ENCODE assay signal across 25 cellular contexts in the genomic region with DNA sequence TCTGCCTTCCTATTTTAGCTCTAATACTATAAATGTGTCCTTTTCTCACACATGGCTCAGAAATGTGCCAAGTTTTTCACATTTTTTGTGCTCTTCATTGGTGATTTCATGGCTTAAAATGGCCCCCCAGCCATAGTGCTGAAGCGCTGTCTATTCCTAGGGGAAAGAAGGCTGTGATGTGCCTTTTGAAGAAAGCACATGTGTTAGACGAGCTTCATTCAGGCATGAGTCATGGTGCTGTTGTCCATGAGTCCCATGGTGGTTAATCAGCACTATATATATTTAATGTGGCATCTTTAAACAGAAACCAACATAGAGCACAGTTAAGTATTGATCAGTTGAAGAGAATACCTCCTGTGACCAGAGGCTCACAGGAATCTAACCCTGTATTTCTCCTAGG. TPM values are rescaled to one million over a fixed set of nuclear protein-coding genes. Genes with fewer than 3 reads are reported as not detected.
DNase-seq lines count a peak whose midpoint lies in the region; ATAC-seq, FAIRE-seq and TF ChIP-seq lines count a peak whose summit lies in the region.
"Had no signal": no experiment of that assay in that cellular context is flagged by ENCODE, and none has a peak within 500 bp of the region (broad histone marks: within the 10 kb centered on the region; RNA-seq: fewer than 3 reads in every experiment).

No MANE protein-coding gene starts in this region.

- CTCF ChIA-PET in AG04449 (lab: Yijun Ruan, JAX) = no interaction called here

- FAIRE-seq in astrocyte (lab: Jason Lieb, UNC) = no peak
- FAIRE-seq: A204.1, GM12891 had no signal

- no peaks in the 10 kb centered on the region for H3K9me3 ChIP-seq in astrocyte (ENCODE audit: insufficient read depth, low read depth, low read length)
- no peaks in the 10 kb centered on the region for H3K9me3 ChIP-seq in right lobe of liver
- H3K9me3 ChIP-seq: neutrophil, thoracic aorta had no signal

- no peak for TF ChIP-seq POLR2A in right lobe of liver (IDR thresholded peaks at IDR 0.05)

- POLR2A ChIA-PET in AG04449 (lab: Yijun Ruan, JAX) = no interaction called here

- peaks cover 5% of the 10 kb centered on the region for H3K4me1 ChIP-seq in astrocyte (ENCODE audit: insufficient read depth, low read length)
- no peaks in the 10 kb centered on the region for H3K4me1 ChIP-seq in right lobe of liver

- H3K27ac ChIP-seq in astrocyte (ENCODE audit: low read depth, low read length) = no peak overlapping the region
- no peak overlapping the region for H3K27ac ChIP-seq in right lobe of liver
- H3K27ac ChIP-seq: neutrophil, thoracic aorta had no signal

- no peak overlapping the region for H3K4me3 Mint-ChIP-seq in astrocyte (ENCODE audit: unreplicated experiment)
- H3K4me3 Mint-ChIP-seq: activated naive CD4-positive, alpha-beta T cell treated with anti-CD3 and anti-CD28 coated beads, Interleukin-2, amount 10 ng/mL, durations not matched to agents 7 days and 5 days; CD14-positive monocyte; stimulated activated naive B cell treated with anti-CD40 and anti-IgM and Interleukin-4, amounts not matched to agents 10 μg/mL and 1 μg/mL and 100 μg/mL, for 72 hours had no signal

- H3K4me2 ChIP-seq in astrocyte (ENCODE audit: low read length) = no peak overlapping the region
- H3K4me2 ChIP-seq: smooth muscle cell had no signal

- H4K20me1 ChIP-seq in astrocyte (ENCODE audit: insufficient read depth, low read length) = no peaks in the 10 kb centered on the region

- H2AFZ ChIP-seq in astrocyte (ENCODE audit: low read depth, low read length) = no peak overlapping the region

- H3K36me3 Mint-ChIP-seq in astrocyte (ENCODE audit: low read depth, unreplicated experiment) = no peaks in the 10 kb centered on the region
- H3K36me3 Mint-ChIP-seq: activated naive CD4-positive, alpha-beta T cell treated with anti-CD3 and anti-CD28 coated beads, Interleukin-2, amount 10 ng/mL, durations not matched to agents 7 days and 5 days; CD14-positive monocyte; stimulated activated naive B cell treated with anti-CD40 and anti-IgM and Interleukin-4, amounts not matched to agents 10 μg/mL and 1 μg/mL and 100 μg/mL, for 72 hours had no signal

- no peak for ATAC-seq in right lobe of liver
- ATAC-seq: HCT116; stimulated activated naive B cell treated with anti-CD40 and anti-IgM and Interleukin-4, amounts not matched to agents 10 μg/mL and 1 μg/mL and 100 μg/mL, for 72 hours had no signal

- DNase-seq in AG04449 (ENCODE audit: low read depth, low spot score) (peak; percentile 7), HCEC 1CT (peak; percentile 23), astrocyte (ENCODE audit: low read depth) (peak; percentile 4), foreskin melanocyte (peak; percentile 79), NCI-H146 treated with DMSO at 0.1 percent for 48 hours (lab: John Stamatoyannopoulos, UW; ENCODE audit: unreplicated experiment) (no peak), NCI-H1105 treated with DMSO at 0.1 percent for 48 hours (lab: John Stamatoyannopoulos, UW) (no peak), right lobe of liver (no peak), CD1c-positive myeloid dendritic cell (ENCODE audit: extremely low spot score) (no peak)
- DNase-seq: activated naive CD4-positive, alpha-beta T cell treated with anti-CD3 and anti-CD28 coated beads, Interleukin-2, amount 10 ng/mL, durations not matched to agents 7 days and 5 days; activated T-cell treated with anti-CD3 and anti-CD28 coated beads, Interleukin-2, amount 50 U/mL, for 48 hours; KG1; NCI-H1694; NCI-H69; stimulated activated CD4-positive, alpha-beta T cell treated with anti-CD3 and anti-CD28 coated beads, Interleukin-2, amount 100 ng/mL, for 48 hours; stimulated activated naive B cell treated with anti-CD40 and anti-IgM and Interleukin-4, amounts not matched to agents 10 μg/mL and 1 μg/mL and 100 μg/mL, for 72 hours had no signal

- H3K27ac Mint-ChIP-seq in astrocyte (ENCODE audit: unreplicated experiment) = peak overlapping the region; percentile 20
- H3K27ac Mint-ChIP-seq: activated naive CD4-positive, alpha-beta T cell treated with anti-CD3 and anti-CD28 coated beads, Interleukin-2, amount 10 ng/mL, durations not matched to agents 7 days and 5 days; CD14-positive monocyte; stimulated activated naive B cell treated with anti-CD40 and anti-IgM and Interleukin-4, amounts not matched to agents 10 μg/mL and 1 μg/mL and 100 μg/mL, for 72 hours had no signal

- no peak overlapping the region for H3K9ac ChIP-seq in astrocyte (ENCODE audit: low read length)

- H3K27me3 ChIP-seq in astrocyte (ENCODE audit: insufficient read depth, low read length) (peaks cover 3% of the 10 kb centered on the region), right lobe of liver (no peaks in the 10 kb centered on the region)
- H3K27me3 ChIP-seq: neutrophil had no signal

- peaks cover 5% of the 10 kb centered on the region for H3K9me3 Mint-ChIP-seq in astrocyte (ENCODE audit: unreplicated experiment)
- H3K9me3 Mint-ChIP-seq: activated naive CD4-positive, alpha-beta T cell treated with anti-CD3 and anti-CD28 coated beads, Interleukin-2, amount 10 ng/mL, durations not matched to agents 7 days and 5 days had no signal

- H3K4me1 Mint-ChIP-seq in astrocyte (ENCODE audit: low read depth, unreplicated experiment) = peaks cover 11% of the 10 kb centered on the region
- H3K4me1 Mint-ChIP-seq: stimulated activated naive B cell treated with anti-CD40 and anti-IgM and Interleukin-4, amounts not matched to agents 10 μg/mL and 1 μg/mL and 100 μg/mL, for 72 hours had no signal

- 81% methylated on average over 2 of the region's 2 CpGs for WGBS in right lobe of liver (ENCODE audit: insufficient coverage, low coverage, low lambda C conversion rate, missing lambda C conversion rate)

- H3K36me3 ChIP-seq in astrocyte (ENCODE audit: insufficient read depth, low read length) (no peaks in the 10 kb centered on the region), right lobe of liver (no peaks in the 10 kb centered on the region)
- H3K36me3 ChIP-seq: neutrophil, thoracic aorta had no signal

- peaks cover 3% of the 10 kb centered on the region for H3K27me3 Mint-ChIP-seq in astrocyte (ENCODE audit: low read depth, unreplicated experiment)

- TF ChIP-seq CTCF in AG04449 (IDR thresholded peaks at IDR 0.05; ENCODE audit: insufficient read depth, low read length, missing control alignments) (no peak), astrocyte (IDR thresholded peaks at IDR 0.05; ENCODE audit: insufficient read depth, low read depth, low read length) (no peak), right lobe of liver (IDR thresholded peaks at IDR 0.05) (no peak)

- no peaks in the 10 kb centered on the region for H3K79me2 ChIP-seq in astrocyte (ENCODE audit: insufficient read depth, low read length)

- no peak overlapping the region for H3K4me3 ChIP-seq in AG04449 (ENCODE audit: low read depth, low read length)
- H3K4me3 ChIP-seq in astrocyte (ENCODE audit: insufficient read depth, low read depth, low read length) = no peak overlapping the region
- H3K4me3 ChIP-seq in right lobe of liver = no peak overlapping the region
- H3K4me3 ChIP-seq: lung, smooth muscle cell, thoracic aorta had no signal

- intact Hi-C loops in right lobe of liver (cut with DNase I) = no loop called here

RNA-seq across cellular contexts. Expression of a gene that starts 55.8 kb away (rescaled TPM):
- total RNA-seq in astrocyte (0.18 and 0.22 TPM in 2 replicates), right lobe of liver (1 to 10 TPM; 1.2 to 5.4 (median 2.4) TPM)
- total RNA-seq: activated CD8-positive, alpha-beta memory T cell treated with anti-CD3 and anti-CD28 coated beads for 36 hours; HT-29 had no signal

Comparison
In these comparisons a context has a peak if more than half of its experiments do, and no peak if none do; other contexts are left out.
1. DNase-seq: peak in AG04449 (single experiment), HCEC 1CT (single experiment), astrocyte (single experiment) and foreskin melanocyte (single experiment); none in NCI-H146 treated with DMSO at 0.1 percent for 48 hours (single experiment), NCI-H1105 treated with DMSO at 0.1 percent for 48 hours (single experiment), right lobe of liver (0 of 3) and CD1c-positive myeloid dendritic cell (single experiment).